In the genomic region with DNA sequence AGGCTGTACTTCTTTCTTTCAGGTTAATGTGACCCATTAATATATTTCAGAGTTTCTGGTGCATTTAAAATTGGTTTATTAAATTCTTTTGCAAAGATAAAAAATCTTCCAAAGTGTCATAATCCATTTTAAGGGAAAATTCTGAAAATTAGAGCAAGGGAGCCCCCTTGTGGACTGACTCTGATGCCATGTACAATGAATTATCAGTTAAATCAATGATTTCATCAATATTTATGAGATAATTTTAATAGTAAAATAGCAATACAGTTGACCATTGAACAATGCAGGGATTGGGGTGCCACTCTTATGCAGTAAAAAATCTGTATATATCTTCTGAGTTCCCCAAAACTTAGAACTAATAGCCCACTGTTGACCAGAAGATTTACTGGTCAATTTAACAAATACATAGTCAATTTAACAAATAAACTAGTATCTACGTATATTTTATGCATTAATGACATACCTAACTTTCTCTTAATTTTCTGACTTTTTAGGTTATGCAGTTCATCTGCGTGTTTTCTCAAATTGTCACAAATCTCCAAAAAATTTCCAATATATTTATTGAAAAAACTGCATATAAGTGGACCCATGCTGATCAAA, we compare ENCODE assay signal across 7 cellular contexts.
DNase-seq lines count a peak whose midpoint lies in the region; ATAC-seq, FAIRE-seq and TF ChIP-seq lines count a peak whose summit lies in the region.

No MANE protein-coding gene starts in this region.

- no peak overlapping the region for H3K4me3 Mint-ChIP-seq in CD4-positive, alpha-beta memory T cell
- H3K4me3 Mint-ChIP-seq in stimulated activated memory B cell treated with anti-CD40 and anti-IgM and Interleukin-4, amounts not matched to agents 10 μg/mL and 1 μg/mL and 100 μg/mL, for 72 hours, result no peak overlapping the region

- TF ChIP-seq CTCF in LNCAP (IDR thresholded peaks at IDR 0.05) (peak; percentile 66), colonic mucosa (IDR thresholded peaks at IDR 0.05) (peak; percentile 43), osteoblast (IDR thresholded peaks at IDR 0.05; ENCODE audit: extremely low read depth, low read depth, low read length) (peak; percentile 62)

- peak; percentile 94 for FAIRE-seq in G401.6 (lab: Jason Lieb, UNC)

- H3K27me3 Mint-ChIP-seq in CD4-positive, alpha-beta memory T cell, result no peaks in the 10 kb centered on the region
- H3K27me3 Mint-ChIP-seq in stimulated activated memory B cell treated with anti-CD40 and anti-IgM and Interleukin-4, amounts not matched to agents 10 μg/mL and 1 μg/mL and 100 μg/mL, for 72 hours, result no peaks in the 10 kb centered on the region

- no peak overlapping the region for H3K4me2 ChIP-seq in osteoblast (ENCODE audit: insufficient read depth, low read length)

- H3K9me3 ChIP-seq in colonic mucosa (no peaks in the 10 kb centered on the region), osteoblast (ENCODE audit: low read depth, low read length) (no peaks in the 10 kb centered on the region)
- H3K9me3 ChIP-seq in CD4-positive, alpha-beta memory T cell (ENCODE audit: control insufficient read depth in 1 of 2, low read length in 2 of 2), result no peaks in the 10 kb centered on the region

- DNase-seq in colonic mucosa (peak; percentile 23), osteoblast (ENCODE audit: insufficient read length, low spot score, missing footprints) (no peak), NCI-H2081 treated with DMSO at 0.1 percent for 48 hours (lab: John Stamatoyannopoulos, UW) (no peak)
- no peak for DNase-seq in CD4-positive, alpha-beta memory T cell

- peaks cover 0 to 6% (median 0%) of the 10 kb centered on the region in 8 donors for H3K9me3 Mint-ChIP-seq in CD4-positive, alpha-beta memory T cell
- no peaks in the 10 kb centered on the region for H3K9me3 Mint-ChIP-seq in stimulated activated memory B cell treated with anti-CD40 and anti-IgM and Interleukin-4, amounts not matched to agents 10 μg/mL and 1 μg/mL and 100 μg/mL, for 72 hours

- H3K79me2 ChIP-seq in osteoblast (ENCODE audit: insufficient read depth, low read length), result no peaks in the 10 kb centered on the region

- H3K36me3 ChIP-seq in colonic mucosa (no peaks in the 10 kb centered on the region), osteoblast (ENCODE audit: insufficient read depth, low read length) (no peaks in the 10 kb centered on the region)
- H3K36me3 ChIP-seq in CD4-positive, alpha-beta memory T cell (ENCODE audit: insufficient read depth, low read length), result no peaks in the 10 kb centered on the region

- CTCF ChIA-PET in CD4-positive, alpha-beta memory T cell (lab: Charles Lee; ENCODE audit: partially characterized antibody), result no interaction called here

- H3K27me3 ChIP-seq in colonic mucosa (no peaks in the 10 kb centered on the region), osteoblast (ENCODE audit: insufficient read depth, low read length) (no peaks in the 10 kb centered on the region)
- H3K27me3 ChIP-seq in CD4-positive, alpha-beta memory T cell (ENCODE audit: insufficient read depth, low read length), result no peaks in the 10 kb centered on the region

- no peak overlapping the region for H3K27ac ChIP-seq in colonic mucosa
- no peak overlapping the region for H3K27ac ChIP-seq in osteoblast (ENCODE audit: low read depth, low read length)
- no peak overlapping the region for H3K27ac ChIP-seq in CD4-positive, alpha-beta memory T cell (ENCODE audit: low read depth, low read length)

- no peak overlapping the region for H3K27ac Mint-ChIP-seq in CD4-positive, alpha-beta memory T cell
- no peak overlapping the region for H3K27ac Mint-ChIP-seq in stimulated activated memory B cell treated with anti-CD40 and anti-IgM and Interleukin-4, amounts not matched to agents 10 μg/mL and 1 μg/mL and 100 μg/mL, for 72 hours

- no peak overlapping the region for H3K9ac ChIP-seq in colonic mucosa (ENCODE audit: low read depth in 2 of 2, low read length in 2 of 2)

- POLR2A ChIA-PET in CD4-positive, alpha-beta memory T cell (lab: Charles Lee; ENCODE audit: partially characterized antibody), result no interaction called here

- H4K20me1 ChIP-seq in osteoblast (ENCODE audit: insufficient read depth, low read length), result no peaks in the 10 kb centered on the region

- intact Hi-C loops in colonic mucosa (cut with DNase I), result no loop called here
- intact Hi-C loops in CD4-positive, alpha-beta memory T cell (cut with micrococcal nuclease), result no loop called here

- ATAC-seq in stimulated activated memory B cell treated with anti-CD40 and anti-IgM and Interleukin-4, amounts not matched to agents 10 μg/mL and 1 μg/mL and 100 μg/mL, for 72 hours, result no peak

- no peaks in the 10 kb centered on the region for H3K36me3 Mint-ChIP-seq in CD4-positive, alpha-beta memory T cell
- no peaks in the 10 kb centered on the region for H3K36me3 Mint-ChIP-seq in stimulated activated memory B cell treated with anti-CD40 and anti-IgM and Interleukin-4, amounts not matched to agents 10 μg/mL and 1 μg/mL and 100 μg/mL, for 72 hours

- H3K4me3 ChIP-seq in colonic mucosa, result no peak overlapping the region
- H3K4me3 ChIP-seq in osteoblast (ENCODE audit: insufficient read depth, low read length), result no peak overlapping the region
- H3K4me3 ChIP-seq in CD4-positive, alpha-beta memory T cell (ENCODE audit: low read length in 2 of 2), result no peak overlapping the region

- no peaks in the 10 kb centered on the region for H3K4me1 Mint-ChIP-seq in CD4-positive, alpha-beta memory T cell
- no peaks in the 10 kb centered on the region for H3K4me1 Mint-ChIP-seq in stimulated activated memory B cell treated with anti-CD40 and anti-IgM and Interleukin-4, amounts not matched to agents 10 μg/mL and 1 μg/mL and 100 μg/mL, for 72 hours

- no peak overlapping the region for H2AFZ ChIP-seq in osteoblast (ENCODE audit: low read length)

- H3K4me1 ChIP-seq in colonic mucosa (no peaks in the 10 kb centered on the region), osteoblast (ENCODE audit: insufficient read depth, low read length) (no peaks in the 10 kb centered on the region)
- H3K4me1 ChIP-seq in CD4-positive, alpha-beta memory T cell (ENCODE audit: insufficient read depth, low read length), result no peaks in the 10 kb centered on the region
